Comparison of ENCODE assay signal across 22 cellular contexts in genomic region chr10:64182671-64183070, GRCh38.
"Had no signal": no experiment of that assay in that cellular context is flagged by ENCODE, and none has a peak within 500 bp of the region (broad histone marks: within the 10 kb centered on the region; RNA-seq: fewer than 3 reads in every experiment).

No MANE protein-coding gene starts in this region.

- H3K9me3 ChIP-seq: esophagus muscularis mucosa, gastrocnemius medialis, heart left ventricle, left lung, lower lobe of right lung, mucosa of descending colon had no signal

- ATAC-seq: foreskin keratinocyte, gastrocnemius medialis, heart left ventricle, left cardiac atrium, left lung, left ventricle myocardium superior, lower lobe of right lung, mucosa of descending colon had no signal

- H3K27ac ChIP-seq: coronary artery, dorsolateral prefrontal cortex, esophagus muscularis mucosa, foreskin keratinocyte, gastrocnemius medialis, heart left ventricle, hepatocyte, left lung, lower lobe of right lung had no signal

- H3K4me2 ChIP-seq: hepatocyte had no signal

- H3K4me1 ChIP-seq: esophagus muscularis mucosa, foreskin keratinocyte, gastrocnemius medialis, heart left ventricle, left lung, lower lobe of right lung had no signal

- FAIRE-seq: colon, endothelial cell of umbilical vein had no signal

- H3K27me3 ChIP-seq: dorsolateral prefrontal cortex, esophagus muscularis mucosa, foreskin keratinocyte, gastrocnemius medialis, heart left ventricle, hepatocyte, left lung had no signal

- H3K36me3 ChIP-seq: esophagus muscularis mucosa, gastrocnemius medialis, heart left ventricle, left lung, lower lobe of right lung had no signal

- H2AFZ ChIP-seq: hepatocyte had no signal

- H3K79me2 ChIP-seq: hepatocyte had no signal

- H3K4me3 ChIP-seq: coronary artery, dorsolateral prefrontal cortex, esophagus muscularis mucosa, gastrocnemius medialis, heart left ventricle, hepatocyte, left lung, lower lobe of right lung, mucosa of descending colon had no signal

- DNase-seq: dermis blood vessel endothelial cell; dorsolateral prefrontal cortex; effector CD4-positive, alpha-beta T cell; effector memory CD4-positive, alpha-beta T cell; foreskin keratinocyte; gastrocnemius medialis; heart left ventricle; hypothalamus; immature natural killer cell; islet precursor cell; left cardiac atrium; left lung; left ventricle myocardium superior; lower lobe of right lung; mesenchymal stem cell; mucosa of descending colon; naive B cell had no signal
